1 cellular context compared by ENCODE assay signal in genomic region chr2:219229375-219230200, GRCh38.
TF ChIP-seq lines count a peak whose summit lies in the region.

Gene ANKZF1 (plus strand): TSS chr2:219229806. CDS start chr2:219230258, 452 bp downstream.
Gene ATG9A (minus strand): TSS chr2:219229636. CDS start chr2:219228024, 1,612 bp downstream.

TF ChIP-seq in HepG2, 621 proteins besides CTCF, POLR2A, EP300 and RAD21 (continued from another document and continues in another):
- TF ChIP-seq TCF7L2 (IDR thresholded peaks at IDR 0.05; ENCODE audit: low read depth, low read length) (no peak), MED13 (CRISPR knock-in tag; IDR thresholded peaks at IDR 0.05) (no peak), ZNF10 (CRISPR knock-in tag; IDR thresholded peaks at IDR 0.05; ENCODE audit: borderline replicate concordance, low read depth) (no peak), ELF1 (CRISPR knock-in tag; IDR thresholded peaks at IDR 0.05) (0 out of 2 replicates have a peak, but pooled peaks have one; percentile 51), ZNF83 (CRISPR knock-in tag; IDR thresholded peaks at IDR 0.05; ENCODE audit: borderline replicate concordance) (no peak), SMYD3 (CRISPR knock-in tag; IDR thresholded peaks at IDR 0.05) (peak; percentile 85; the same call in 1 of the 2 replicates), TSC22D2 (CRISPR knock-in tag; IDR thresholded peaks at IDR 0.05; ENCODE audit: borderline replicate concordance) (no peak), PAX8 (CRISPR knock-in tag; IDR thresholded peaks at IDR 0.05; ENCODE audit: borderline replicate concordance) (no peak), GZF1 (CRISPR knock-in tag; IDR thresholded peaks at IDR 0.05) (0 out of 2 replicates have a peak, but pooled peaks have one; percentile 23), HIVEP1 (CRISPR knock-in tag; IDR thresholded peaks at IDR 0.05) (peak; percentile 85), ZNF878 (CRISPR knock-in tag; IDR thresholded peaks at IDR 0.05) (no peak), ADNP (CRISPR knock-in tag; IDR thresholded peaks at IDR 0.05) (no peak), FOXO1 (CRISPR knock-in tag; IDR thresholded peaks at IDR 0.05) (peak; percentile 61), NFE2L1 (CRISPR knock-in tag; IDR thresholded peaks at IDR 0.05; ENCODE audit: borderline replicate concordance) (peak; percentile 50; the same call in 1 of the 2 replicates), ZNF512B (CRISPR knock-in tag; IDR thresholded peaks at IDR 0.05; ENCODE audit: borderline replicate concordance) (no peak; the same call in 1 of the 2 replicates), SAFB2 (CRISPR knock-in tag; IDR thresholded peaks at IDR 0.05; ENCODE audit: borderline replicate concordance, low read depth) (no peak), NFE2 (CRISPR knock-in tag; IDR thresholded peaks at IDR 0.05) (no peak), BCL6 (CRISPR knock-in tag; IDR thresholded peaks at IDR 0.05) (0 out of 2 replicates have a peak, but pooled peaks have one; percentile 12), FOXO4 (CRISPR knock-in tag; conservative IDR thresholded peaks at IDR 0.05) (no peak), MYNN (CRISPR knock-in tag; IDR thresholded peaks at IDR 0.05; ENCODE audit: low read depth) (no peak; the same call in 1 of the 2 replicates), HIC2 (CRISPR knock-in tag; IDR thresholded peaks at IDR 0.05; ENCODE audit: low read depth) (no peak), SNAI1 (CRISPR knock-in tag; IDR thresholded peaks at IDR 0.05; ENCODE audit: borderline replicate concordance) (no peak), SIN3B (IDR thresholded peaks at IDR 0.05; ENCODE audit: low read length) (no peak; the same call in 1 of the 2 replicates), ZZZ3 (CRISPR knock-in tag; IDR thresholded peaks at IDR 0.05; ENCODE audit: borderline replicate concordance) (no peak; the same call in 1 of the 2 replicates), ZBTB2 (CRISPR knock-in tag; IDR thresholded peaks at IDR 0.05; ENCODE audit: low read depth) (no peak), ZFP91 (CRISPR knock-in tag; IDR thresholded peaks at IDR 0.05; ENCODE audit: borderline replicate concordance) (peak; percentile 79), HDAC1 (CRISPR knock-in tag; IDR thresholded peaks at IDR 0.05) (peak; percentile 98), ZNF850 (CRISPR knock-in tag; conservative IDR thresholded peaks at IDR 0.05) (0 out of 2 replicates have a peak, but pooled peaks have one; percentile 38), ZNF230 (CRISPR knock-in tag; IDR thresholded peaks at IDR 0.05) (peak; percentile 39; the same call in 1 of the 2 replicates), PHB2 (IDR thresholded peaks at IDR 0.05; ENCODE audit: partially characterized antibody) (no peak), ZNF264 (CRISPR knock-in tag; IDR thresholded peaks at IDR 0.05) (peak; percentile 79; the same call in 1 of the 2 replicates), ZNF788 (CRISPR knock-in tag; IDR thresholded peaks at IDR 0.05; ENCODE audit: borderline replicate concordance) (peak; percentile 61), ZMYM4 (CRISPR knock-in tag; IDR thresholded peaks at IDR 0.05) (peak; percentile 33; the same call in 1 of the 2 replicates), MTF2 (CRISPR knock-in tag; IDR thresholded peaks at IDR 0.05; ENCODE audit: borderline replicate concordance) (no peak; the same call in 1 of the 2 replicates), EZH2 (conservative IDR thresholded peaks at IDR 0.05; ENCODE audit: low read depth, low read length) (no peak), SUZ12 (IDR thresholded peaks at IDR 0.05; ENCODE audit: low read depth, low read length) (no peak), MAZ (IDR thresholded peaks at IDR 0.05; ENCODE audit: borderline replicate concordance, low read depth, low read length) (peak; percentile 41; the same call in 1 of the 2 replicates), MAZ (CRISPR knock-in tag; IDR thresholded peaks at IDR 0.05; ENCODE audit: low read depth) (peak; percentile 80), CBX5 (CRISPR knock-in tag; IDR thresholded peaks at IDR 0.05; ENCODE audit: borderline replicate concordance) (peak; percentile 76; the same call in 1 of the 2 replicates), POLR2AphosphoS2 (IDR thresholded peaks at IDR 0.05; ENCODE audit: low read depth, low read length) (no peak), ZNF160 (CRISPR knock-in tag; IDR thresholded peaks at IDR 0.05) (peak; percentile 82), ZNF768 (CRISPR knock-in tag; IDR thresholded peaks at IDR 0.05) (peak; percentile 46; the same call in 1 of the 2 replicates), ZBTB10 (CRISPR knock-in tag; IDR thresholded peaks at IDR 0.05; ENCODE audit: borderline replicate concordance) (no peak; the same call in 1 of the 2 replicates), ZNF281 (CRISPR knock-in tag; IDR thresholded peaks at IDR 0.05; ENCODE audit: borderline replicate concordance) (no peak)
- TF ChIP-seq, protein P1, sequence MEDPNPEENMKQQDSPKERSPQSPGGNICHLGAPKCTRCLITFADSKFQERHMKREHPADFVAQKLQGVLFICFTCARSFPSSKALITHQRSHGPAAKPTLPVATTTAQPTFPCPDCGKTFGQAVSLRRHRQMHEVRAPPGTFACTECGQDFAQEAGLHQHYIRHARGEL (CRISPR knock-in tag; IDR thresholded peaks at IDR 0.05), result no peak
- TF ChIP-seq, protein P2, sequence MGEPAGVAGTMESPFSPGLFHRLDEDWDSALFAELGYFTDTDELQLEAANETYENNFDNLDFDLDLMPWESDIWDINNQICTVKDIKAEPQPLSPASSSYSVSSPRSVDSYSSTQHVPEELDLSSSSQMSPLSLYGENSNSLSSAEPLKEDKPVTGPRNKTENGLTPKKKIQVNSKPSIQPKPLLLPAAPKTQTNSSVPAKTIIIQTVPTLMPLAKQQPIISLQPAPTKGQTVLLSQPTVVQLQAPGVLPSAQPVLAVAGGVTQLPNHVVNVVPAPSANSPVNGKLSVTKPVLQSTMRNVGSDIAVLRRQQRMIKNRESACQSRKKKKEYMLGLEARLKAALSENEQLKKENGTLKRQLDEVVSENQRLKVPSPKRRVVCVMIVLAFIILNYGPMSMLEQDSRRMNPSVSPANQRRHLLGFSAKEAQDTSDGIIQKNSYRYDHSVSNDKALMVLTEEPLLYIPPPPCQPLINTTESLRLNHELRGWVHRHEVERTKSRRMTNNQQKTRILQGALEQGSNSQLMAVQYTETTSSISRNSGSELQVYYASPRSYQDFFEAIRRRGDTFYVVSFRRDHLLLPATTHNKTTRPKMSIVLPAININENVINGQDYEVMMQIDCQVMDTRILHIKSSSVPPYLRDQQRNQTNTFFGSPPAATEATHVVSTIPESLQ (CRISPR knock-in tag; conservative IDR thresholded peaks at IDR 0.05), result no peak; the same call in 1 of the 2 replicates
